In genomic region chr17:48878920-48879898, GRCh38 we compare ENCODE assay signal across 8 cellular contexts. TPM values are rescaled to one million over a fixed set of nuclear protein-coding genes. Genes with fewer than 3 reads are reported as not detected.
DNase-seq lines count a peak whose midpoint lies in the region; ATAC-seq and TF ChIP-seq lines count a peak whose summit lies in the region.

No MANE protein-coding gene starts in this region.

- peaks cover 0 to 3% (median 2%) of the 10 kb centered on the region in 3 donors for H3K4me1 Mint-ChIP-seq in T-cell

- peak; percentile 77 to 91 (median 87) for TF ChIP-seq CTCF in gastrocnemius medialis (IDR thresholded peaks at IDR 0.05 in 4 of 5, conservative IDR thresholded peaks at IDR 0.05 in 1 of 5)

- H3K36me3 Mint-ChIP-seq in T-cell, result no peaks in the 10 kb centered on the region

- ATAC-seq in T-cell (replicated peaks in 1 of 4) (peak; percentile 82 to 88 (median 86)), right cardiac atrium (peak; percentile 74 to 84), gastrocnemius medialis (peak; percentile 76 to 85)

- intact Hi-C loops in right cardiac atrium (cut with DNase I), result loop anchor here (2.0 to 10.0 kb wide), 5 partner anchors 62 to 204 kb away; partner anchors contain the start of gene TTLL6 (in 1 of the 4)
- intact Hi-C loops in gastrocnemius medialis (cut with DNase I; ENCODE audit: low total_unique reads), result loop anchor here (1.0 to 2.0 kb wide), 3 partner anchors 65 to 154 kb away; no protein-coding TSS in a partner anchor

- H3K27ac Mint-ChIP-seq in T-cell, result no peak overlapping the region

- no peaks in the 10 kb centered on the region for H3K9me3 ChIP-seq in right cardiac atrium (ENCODE audit: control insufficient read depth, low read length)
- no peaks in the 10 kb centered on the region for H3K9me3 ChIP-seq in gastrocnemius medialis

- H3K9me3 Mint-ChIP-seq in T-cell, result no peaks in the 10 kb centered on the region

- H3K4me3 ChIP-seq in right cardiac atrium (ENCODE audit: low read length) (no peak overlapping the region), gastrocnemius medialis (no peak overlapping the region)

- H3K27me3 Mint-ChIP-seq in T-cell, result peaks cover 3% of the 10 kb centered on the region in 2 donors

- no peak overlapping the region for H3K27ac ChIP-seq in right cardiac atrium (ENCODE audit: low read length)
- H3K27ac ChIP-seq in gastrocnemius medialis, result no peak overlapping the region

- in situ Hi-C loops in gastrocnemius medialis (cut with MboI; ENCODE audit: low sequenced_read_pairs in 4 of 4), result loop anchor here in 2 of 4 donors (10.0 to 25.0 kb wide), 2 partner anchors 56 to 217 kb away; no protein-coding TSS in a partner anchor

- H3K4me1 ChIP-seq in right cardiac atrium (ENCODE audit: control insufficient read depth, insufficient read depth, low read length) (no peaks in the 10 kb centered on the region), gastrocnemius medialis (peaks cover 0 to 3% of the 10 kb centered on the region in 2 donors)

- H3K4me3 Mint-ChIP-seq in T-cell, result no peak overlapping the region

- CTCF ChIA-PET in T-cell (lab: Charles Lee), result interaction anchor here (0.5 to 3.5 kb wide), 44 partner anchors 8 to 704 kb away, joined by 3 to 96 read pairs (median 5); partner anchors contain the start of genes ATP5MC1 (in 1 of the 2), CALCOCO2 (in 1 of the 2) and TTLL6 (in 1 of the 2)

- 21% methylated on average over 12 of the region's 12 CpGs for WGBS in right cardiac atrium

- TF ChIP-seq POLR2A in gastrocnemius medialis (IDR thresholded peaks at IDR 0.05), result no peak

- DNase-seq in activated gamma-delta T cell treated with Interleukin-2 at 50 U/mL for 16 hours, result peak; percentile 50
- DNase-seq in activated gamma-delta T cell (lab: John Stamatoyannopoulos, UW), result no peak
- peak; percentile 18 to 20 for DNase-seq in NCI-H187 (lab: John Stamatoyannopoulos, UW)
- peak; percentile 17 to 66 (median 42) for DNase-seq in T-cell
- DNase-seq in amniotic epithelial cell (ENCODE audit: low read depth), result peak; percentile 62
- DNase-seq in right cardiac atrium, result no peak
- peak in 1 of 2 donors; percentile 38 for DNase-seq in gastrocnemius medialis
- no peak for DNase-seq in occipital lobe (lab: John Stamatoyannopoulos, UW)

- H3K27me3 ChIP-seq in right cardiac atrium (ENCODE audit: control insufficient read depth, insufficient read depth) (no peaks in the 10 kb centered on the region), gastrocnemius medialis (no peaks in the 10 kb centered on the region)

- H3K36me3 ChIP-seq in gastrocnemius medialis, result no peaks in the 10 kb centered on the region

- POLR2A ChIA-PET in T-cell (lab: Charles Lee), result interaction anchor here in 1 of 2 donors (0.6 kb wide), 1 partner anchor 627 kb away, joined by 3 read pairs; no protein-coding TSS in a partner anchor

RNA-seq across cellular contexts. Expression of gene ATP5MC1, which starts 13.4 kb away (rescaled TPM):
- total RNA-seq in T-cell (10 to 100 TPM; 29.3 to 45.9 (median 35.2) TPM), right cardiac atrium (100 to 1,000 TPM; 287 to 474 (median 393) TPM), gastrocnemius medialis (100 to 1,000 TPM; 229 to 482 (median 368) TPM), occipital lobe (19.0 TPM)
- 1,497 TPM for polyA plus RNA-seq in right cardiac atrium

RNA-seq across cellular contexts. Expression of gene UBE2Z, which starts 29.0 kb away (rescaled TPM):
- total RNA-seq in T-cell (10 to 100 TPM; 78.2 to 98.4 (median 91.6) TPM), right cardiac atrium (10 to 100 TPM; 41.7 to 50.9 (median 43.0) TPM), gastrocnemius medialis (10 to 100 TPM; 32.7 to 41.1 (median 35.4) TPM), occipital lobe (60.0 TPM)
- polyA plus RNA-seq in right cardiac atrium, result 27.4 TPM

RNA-seq across cellular contexts. Expression of gene CALCOCO2, which starts 48.4 kb away (rescaled TPM):
- total RNA-seq in T-cell, result 100 to 1,000 TPM; 103 to 161 (median 129) TPM
- 100 to 1,000 TPM; 220 to 298 (median 281) TPM for total RNA-seq in right cardiac atrium
- polyA plus RNA-seq in right cardiac atrium, result 131 TPM
- 100 to 1,000 TPM; 104 to 237 (median 132) TPM for total RNA-seq in gastrocnemius medialis
- total RNA-seq in occipital lobe, result 17.9 TPM

Comparison
In these comparisons a context has a peak if more than half of its experiments do, and no peak if none do; other contexts are left out.
1. DNase-seq: peak in activated gamma-delta T cell treated with Interleukin-2 at 50 U/mL for 16 hours (single experiment), NCI-H187 (2 of 2), T-cell (34 of 34) and amniotic epithelial cell (single experiment); none in activated gamma-delta T cell (single experiment), right cardiac atrium (0 of 3) and occipital lobe (single experiment).
2. RNA of gene ATP5MC1, which starts 13.4 kb away (total RNA-seq): 287 to 474 TPM in right cardiac atrium and 229 to 482 TPM in gastrocnemius medialis; 29.3 to 45.9 TPM in T-cell and 19.0 TPM in occipital lobe (single experiment); every median in the first group is over 4 times any median in the second.
3. Peak in every context shown above with its lines, with median percentiles within 50 percentile points of each other: ATAC-seq.